In genomic region chr16:2250652-2251280, GRCh38 we compare ENCODE assay signal across 6 cellular contexts. TPM values are rescaled to one million over a fixed set of nuclear protein-coding genes. Genes with fewer than 3 reads are reported as not detected.
DNase-seq lines count a peak whose midpoint lies in the region; ATAC-seq and TF ChIP-seq lines count a peak whose summit lies in the region.

No MANE protein-coding gene starts in this region.

- no peaks in the 10 kb centered on the region for H3K9me3 Mint-ChIP-seq in natural killer cell

- peaks cover 0 to 6% of the 10 kb centered on the region in 2 donors for H3K4me1 Mint-ChIP-seq in natural killer cell

- in situ Hi-C loops in ACHN (cut with HindIII; ENCODE audit: low pct_ligation_motif_present, low pct_unique_long_range_greater_than_20kb, low sequenced_read_pairs): no loop called here
- in situ Hi-C loops in astrocyte of the spinal cord (cut with HindIII; ENCODE audit: low sequenced_read_pairs): no loop called here

- no peaks in the 10 kb centered on the region for H3K27me3 ChIP-seq in MG63

- H3K36me3 ChIP-seq in MG63: peaks cover 71% of the 10 kb centered on the region

- peak in 1 of 3 donors; percentile 3 for ATAC-seq in natural killer cell
- no peak for ATAC-seq in HG02678 (IDR thresholded peaks at IDR 0.05; ENCODE audit: unreplicated experiment)

- peak overlapping the region; percentile 90 for H3K4me3 Mint-ChIP-seq in natural killer cell

- H3K27me3 Mint-ChIP-seq in natural killer cell (ENCODE audit: low read depth in 2 of 2): no peaks in the 10 kb centered on the region

- H3K36me3 Mint-ChIP-seq in natural killer cell: no peaks in the 10 kb centered on the region

- intact Hi-C loops in natural killer cell (cut with micrococcal nuclease) (loop anchor here (1.0 kb wide), 1 partner anchor 27 kb away; the partner anchor contains the start of gene E4F1), posterior vena cava (cut with DNase I) (no loop called here)

- TF ChIP-seq CTCF in astrocyte of the spinal cord (IDR thresholded peaks at IDR 0.05; ENCODE audit: low read depth, low read length): no peak
- TF ChIP-seq CTCF in natural killer cell (IDR thresholded peaks at IDR 0.05): no peak

- peak; percentile 49 for DNase-seq in ACHN
- peak; percentile 44 for DNase-seq in MG63
- peak; percentile 24 for DNase-seq in astrocyte of the spinal cord (ENCODE audit: low read depth, low spot score)
- no peak for DNase-seq in natural killer cell
- DNase-seq in posterior vena cava (ENCODE audit: low spot score): no peak

- H3K9me3 ChIP-seq in MG63: no peaks in the 10 kb centered on the region

- H3K4me3 ChIP-seq in MG63 (peak overlapping the region; percentile 73), astrocyte of the spinal cord (ENCODE audit: low read depth, low read length) (peak overlapping the region; percentile 68)

- peak overlapping the region; percentile 81 to 85 for H3K27ac Mint-ChIP-seq in natural killer cell

RNA-seq across cellular contexts. Expression of gene ECI1, which starts 0.6 kb away (rescaled TPM):
- 41.1 and 83.9 TPM in 2 replicates for total RNA-seq in MG63 (2014; rRNA removed; shearing (Covaris generic); ENCODE audit: low replicate concordance)
- total RNA-seq in natural killer cell (10 to 100 TPM; 14.6 to 19.2 (median 19.0) TPM), posterior vena cava (10 to 100 TPM; 30.2 to 31.9 TPM)

RNA-seq across cellular contexts. Expression of gene DNASE1L2, which starts 14.5 kb away (rescaled TPM):
- 0.39 and 2.0 TPM in 2 replicates for total RNA-seq in MG63 (2014; rRNA removed; shearing (Covaris generic); ENCODE audit: low replicate concordance)
- total RNA-seq in natural killer cell (1 to 10 TPM in 1 of 3 donors, under 1 TPM in 2; 0.19 to 1.4 (median 0.77) TPM), posterior vena cava (under 1 TPM in 1 of 2 donors, not detected in 1; 0.19 TPM)

RNA-seq across cellular contexts. Expression of gene RNPS1, which starts 17.2 kb away (rescaled TPM):
- 130 and 133 TPM in 2 replicates for total RNA-seq in MG63 (2014; rRNA removed; shearing (Covaris generic); ENCODE audit: low replicate concordance)
- total RNA-seq in natural killer cell (100 to 1,000 TPM; 269 to 284 (median 273) TPM), posterior vena cava (100 to 1,000 TPM in 1 of 2 donors, 10 to 100 TPM in 1; 84.9 to 101 TPM)

RNA-seq across cellular contexts. Expression of gene E4F1, which starts 27.4 kb away (rescaled TPM):
- total RNA-seq in MG63 (2014; rRNA removed; shearing (Covaris generic); ENCODE audit: low replicate concordance): 43.2 and 56.5 TPM in 2 replicates
- total RNA-seq in natural killer cell (10 to 100 TPM; 43.6 to 45.7 (median 45.7) TPM), posterior vena cava (10 to 100 TPM; 15.5 to 19.3 TPM)

RNA-seq across cellular contexts. Expression of gene PGP, which starts 36.1 kb away (rescaled TPM):
- 31.7 and 43.8 TPM in 2 replicates for total RNA-seq in MG63 (2014; rRNA removed; shearing (Covaris generic); ENCODE audit: low replicate concordance)
- total RNA-seq in natural killer cell (10 to 100 TPM in 2 of 3 donors, 1 to 10 TPM in 1; 9.7 to 12.8 (median 12.4) TPM), posterior vena cava (1 to 10 TPM; 7.2 to 8.4 TPM)

Comparison
In these comparisons a context has a peak if more than half of its experiments do, and no peak if none do; other contexts are left out.
1. DNase-seq: peak in ACHN (single experiment), MG63 (single experiment) and astrocyte of the spinal cord (single experiment); none in natural killer cell (single experiment) and posterior vena cava (single experiment).